33 cellular contexts compared by ENCODE assay signal in genomic region chr17:46785696-46786095, GRCh38. TPM values are rescaled to one million over a fixed set of nuclear protein-coding genes. Genes with fewer than 3 reads are reported as not detected.
DNase-seq lines count a peak whose midpoint lies in the region; ATAC-seq and TF ChIP-seq lines count a peak whose summit lies in the region.
"Had no signal": no experiment of that assay in that cellular context is flagged by ENCODE, and none has a peak within 500 bp of the region (broad histone marks: within the 10 kb centered on the region; RNA-seq: fewer than 3 reads in every experiment).

No MANE protein-coding gene starts in this region.

- peaks cover 42% of the 10 kb centered on the region for H3K4me1 ChIP-seq in HUES6 (ENCODE audit: control insufficient read depth, insufficient read depth, low read length)
- H3K4me1 ChIP-seq in left lung = no peaks in the 10 kb centered on the region
- H3K4me1 ChIP-seq: esophagus muscularis mucosa, right atrium auricular region, SJCRH30, vagina had no signal

- no peak overlapping the region for H3K9ac ChIP-seq in HUES6 (ENCODE audit: low read length)

- DNase-seq in AG20443 (ENCODE audit: low spot score) (peak; percentile 35), ecto neural progenitor cell (ENCODE audit: low spot score) (peak; percentile 82), left lung (peak in 1 of 2 donors; percentile 54), MG63 (no peak), RKO (ENCODE audit: low spot score) (no peak)
- no peak for DNase-seq in activated T-cell treated with anti-CD3 and anti-CD28 coated beads, Interleukin-2, amount 50 U/mL, for 48 hours
- no peak for DNase-seq in CD4-positive, alpha-beta T cell
- DNase-seq: activated CD4-positive, alpha-beta T cell treated with anti-CD3 and anti-CD28 coated beads for 48 hours; activated gamma-delta T cell treated with Interleukin-2 at 50 U/mL for 16 hours; activated T-cell treated with anti-CD3 and anti-CD28 coated beads, Interleukin-2, amount 50 U/mL, for 1 hour; Calu3; caudate nucleus; DMS79 treated with DMSO at 0.1 percent for 48 hours; foreskin fibroblast; GOT3; head of caudate nucleus; MV-4-11; NCI-H1436; NCI-H748 treated with DMSO at 0.1 percent for 48 hours; stimulated activated naive CD4-positive, alpha-beta T cell treated with Interleukin-2 at 50 U/mL for 16 hours; WERI-Rb-1 had no signal

- H3K36me3 ChIP-seq in HUES6 (ENCODE audit: control insufficient read depth, insufficient read depth, low read length) (peaks cover 5% of the 10 kb centered on the region; the same call in 1 of the 2 replicates), left lung (no peaks in the 10 kb centered on the region), MG63 (no peaks in the 10 kb centered on the region)
- H3K36me3 ChIP-seq: esophagus muscularis mucosa, right atrium auricular region, SJCRH30, suprapubic skin, vagina, WERI-Rb-1 had no signal

- intact Hi-C loops in left lung (cut with DNase I) = no loop called here
- intact Hi-C loops in CD4-positive, alpha-beta T cell (cut with DNase I, micrococcal nuclease) = no loop called here

- no peak for TF ChIP-seq CTCF in left lung (IDR thresholded peaks at IDR 0.05)
- TF ChIP-seq CTCF in CD4-positive, alpha-beta T cell (IDR thresholded peaks at IDR 0.05) = no peak

- no peak overlapping the region for H3K4me3 Mint-ChIP-seq in CD4-positive, alpha-beta T cell
- H3K4me3 Mint-ChIP-seq: CD14-positive monocyte, memory B cell, neural crest cell had no signal

- CTCF ChIA-PET in CD4-positive, alpha-beta T cell (lab: Charles Lee) = no interaction called here

- no peaks in the 10 kb centered on the region for H3K4me1 Mint-ChIP-seq in CD4-positive, alpha-beta T cell (ENCODE audit: low read depth)
- H3K4me1 Mint-ChIP-seq: CD14-positive monocyte had no signal

- H3K27me3 ChIP-seq in HUES6 (ENCODE audit: control insufficient read depth, insufficient read depth, low read length) (peaks cover 4% of the 10 kb centered on the region; the same call in 1 of the 2 replicates), left lung (peaks cover 0 to 13% of the 10 kb centered on the region in 2 donors), MG63 (no peaks in the 10 kb centered on the region)
- no peaks in the 10 kb centered on the region for H3K27me3 ChIP-seq in CD4-positive, alpha-beta T cell (ENCODE audit: control insufficient read depth, insufficient read depth, low read length)
- H3K27me3 ChIP-seq: right atrium auricular region, SJCRH30, vagina had no signal

- H3K9me3 ChIP-seq in HUES6 (ENCODE audit: control insufficient read depth, insufficient read depth, low read depth, low read length) (peaks cover 10% of the 10 kb centered on the region), left lung (no peaks in the 10 kb centered on the region), MG63 (no peaks in the 10 kb centered on the region)
- no peaks in the 10 kb centered on the region for H3K9me3 ChIP-seq in CD4-positive, alpha-beta T cell (ENCODE audit: control insufficient read depth, low read length)
- H3K9me3 ChIP-seq: SJCRH30, suprapubic skin, vagina had no signal

- H3K9me3 Mint-ChIP-seq in CD4-positive, alpha-beta T cell = no peaks in the 10 kb centered on the region
- H3K9me3 Mint-ChIP-seq: neural crest cell had no signal

- POLR2A ChIA-PET in CD4-positive, alpha-beta T cell (lab: Charles Lee) = no interaction called here

- H3K36me3 Mint-ChIP-seq in CD4-positive, alpha-beta T cell (ENCODE audit: low read depth) = no peaks in the 10 kb centered on the region
- H3K36me3 Mint-ChIP-seq: CD14-positive monocyte, memory B cell had no signal

- H3K27ac Mint-ChIP-seq in CD4-positive, alpha-beta T cell = no peak overlapping the region
- H3K27ac Mint-ChIP-seq: CD14-positive monocyte, memory B cell had no signal

- H3K4me3 ChIP-seq in HUES6 (ENCODE audit: low read depth, low read length) (no peak overlapping the region), left lung (no peak overlapping the region), MG63 (no peak overlapping the region)
- H3K4me3 ChIP-seq: coronary artery, esophagus muscularis mucosa, right atrium auricular region, SJCRH30, smooth muscle cell, suprapubic skin, vagina had no signal

- H3K27ac ChIP-seq in HUES6 (ENCODE audit: low read depth, low read length) = peak overlapping the region; percentile 65; the same call in 1 of the 2 replicates
- H3K27ac ChIP-seq in left lung = no peak overlapping the region
- H3K27ac ChIP-seq in CD4-positive, alpha-beta T cell (ENCODE audit: low read depth, low read length) = no peak overlapping the region
- H3K27ac ChIP-seq: coronary artery, esophagus muscularis mucosa, right atrium auricular region, SJCRH30, suprapubic skin, vagina, WERI-Rb-1 had no signal

- ATAC-seq in left lung = peak; percentile 43
- no peak for ATAC-seq in CD4-positive, alpha-beta T cell (ENCODE audit: poor library complexity)
- ATAC-seq: left lobe of liver had no signal

- peaks cover 8% of the 10 kb centered on the region for H3K27me3 Mint-ChIP-seq in CD4-positive, alpha-beta T cell

RNA-seq across cellular contexts. Expression of gene WNT3, which starts 32.8 kb away (rescaled TPM):
- 1 to 10 TPM; 1.7 to 3.0 TPM for total RNA-seq in left lung
- 5.6 and 8.5 TPM in 2 replicates for total RNA-seq in MG63 (2014; rRNA removed; shearing (Covaris generic); ENCODE audit: low replicate concordance)
- not detected for total RNA-seq in CD4-positive, alpha-beta T cell

Comparison
In these comparisons a context has a peak if more than half of its experiments do, and no peak if none do; other contexts are left out.
1. DNase-seq: peak in AG20443 (single experiment) and ecto neural progenitor cell (single experiment); none in MG63 (single experiment), activated T-cell treated with anti-CD3 and anti-CD28 coated beads, Interleukin-2, amount 50 U/mL, for 48 hours (0 of 2), CD4-positive, alpha-beta T cell (0 of 10) and RKO (single experiment).